22 cellular contexts compared by ENCODE assay signal in genomic region chr7:44061645-44062179, GRCh38. TPM values are rescaled to one million over a fixed set of nuclear protein-coding genes. Genes with fewer than 3 reads are reported as not detected.
DNase-seq lines count a peak whose midpoint lies in the region; ATAC-seq and TF ChIP-seq lines count a peak whose summit lies in the region.
"Had no signal": no experiment of that assay in that cellular context is flagged by ENCODE, and none has a peak within 500 bp of the region (broad histone marks: within the 10 kb centered on the region; RNA-seq: fewer than 3 reads in every experiment).

No MANE protein-coding gene starts in this region.

- H4K12ac ChIP-seq in trophoblast cell (ENCODE audit: low read depth, low read length) = no peak overlapping the region

- no peak overlapping the region for H2BK5ac ChIP-seq in trophoblast cell (ENCODE audit: low read depth, low read length, poor library complexity)

- TF ChIP-seq POLR2A in transverse colon (IDR thresholded peaks at IDR 0.05) = no peak

- H3K4me1 ChIP-seq in naive thymus-derived CD4-positive, alpha-beta T cell (ENCODE audit: control insufficient read depth in 2 of 2, insufficient read depth in 2 of 2, low read length in 2 of 2) = peaks cover 0 to 16% of the 10 kb centered on the region in 2 donors
- peaks cover 16 to 20% (median 18%) of the 10 kb centered on the region in 4 donors for H3K4me1 ChIP-seq in transverse colon
- peaks cover 0 to 8% of the 10 kb centered on the region in 2 experiments for H3K4me1 ChIP-seq in trophoblast cell (ENCODE audit: control insufficient read depth in 1 of 2, insufficient read depth in 2 of 2, low read length in 2 of 2)

- peaks cover 0 to 3% (median 0%) of the 10 kb centered on the region in 11 donors for H3K9me3 Mint-ChIP-seq in naive thymus-derived CD4-positive, alpha-beta T cell
- H3K9me3 Mint-ChIP-seq: dendritic cell treated with granulocyte-macrophage colony-stimulating factor and Interleukin-4, amounts not matched to agents 40 ng/mL and 50 ng/mL, for 4 days; mesothelial cell of epicardium; neural crest cell; T-cell had no signal

- intact Hi-C loops in cardiac septum (cut with DNase I) = no loop called here
- intact Hi-C loops in Right ventricle myocardium inferior (cut with DNase I) = loop anchor here (10.0 kb wide), 1 partner anchor 423 kb away; no protein-coding TSS in a partner anchor
- intact Hi-C loops in naive thymus-derived CD4-positive, alpha-beta T cell (cut with micrococcal nuclease) = no loop called here
- intact Hi-C loops in transverse colon (cut with DNase I; ENCODE audit: low total_unique reads) = no loop called here

- no peaks in the 10 kb centered on the region for H3K79me1 ChIP-seq in trophoblast cell (ENCODE audit: low read length)

- H3K4me3 ChIP-seq in naive thymus-derived CD4-positive, alpha-beta T cell (ENCODE audit: low read length) = no peak overlapping the region
- H3K4me3 ChIP-seq in transverse colon (no peak overlapping the region), trophoblast cell (ENCODE audit: low read depth, low read length) (no peak overlapping the region)
- H3K4me3 ChIP-seq: breast epithelium, heart left ventricle, vagina had no signal

- no peaks in the 10 kb centered on the region for H3K79me2 ChIP-seq in trophoblast cell (ENCODE audit: control insufficient read depth, insufficient read depth, low read length, poor library complexity)

- no peak overlapping the region for H3K23ac ChIP-seq in trophoblast cell (ENCODE audit: low read length)

- no peak overlapping the region for H4K8ac ChIP-seq in trophoblast cell (ENCODE audit: low read depth, low read length)

- H4K91ac ChIP-seq in trophoblast cell (ENCODE audit: low read depth, low read length) = no peak overlapping the region

- peaks cover 2% of the 10 kb centered on the region for H3K36me3 Mint-ChIP-seq in T-helper 17 cell (ENCODE audit: low read depth)
- peaks cover 0 to 30% (median 7%) of the 10 kb centered on the region in 5 donors for H3K36me3 Mint-ChIP-seq in naive thymus-derived CD4-positive, alpha-beta T cell

- no peak for TF ChIP-seq EP300 in transverse colon (IDR thresholded peaks at IDR 0.05; ENCODE audit: low read depth)

- no peak overlapping the region for H3K27ac ChIP-seq in naive thymus-derived CD4-positive, alpha-beta T cell (ENCODE audit: low read depth, low read length)
- H3K27ac ChIP-seq in transverse colon = no peak overlapping the region
- H3K27ac ChIP-seq in trophoblast cell (ENCODE audit: low read depth, low read length) = no peak overlapping the region
- H3K27ac ChIP-seq: breast epithelium, HL-60, vagina had no signal

- no peaks in the 10 kb centered on the region for H3K27me3 ChIP-seq in naive thymus-derived CD4-positive, alpha-beta T cell (ENCODE audit: control insufficient read depth in 2 of 2, insufficient read depth in 2 of 2, low read length in 2 of 2)
- H3K27me3 ChIP-seq in transverse colon (no peaks in the 10 kb centered on the region), trophoblast cell (ENCODE audit: insufficient read depth, low read length) (no peaks in the 10 kb centered on the region)
- H3K27me3 ChIP-seq: breast epithelium, heart left ventricle, vagina had no signal

- peak overlapping the region; percentile 65 for H3K27ac Mint-ChIP-seq in T-helper 17 cell
- peak overlapping the region in 5 of 9 donors; percentile 11 to 53 (median 31) for H3K27ac Mint-ChIP-seq in naive thymus-derived CD4-positive, alpha-beta T cell
- H3K27ac Mint-ChIP-seq: dendritic cell treated with granulocyte-macrophage colony-stimulating factor and Interleukin-4, amounts not matched to agents 40 ng/mL and 50 ng/mL, for 4 days; mesothelial cell of epicardium had no signal

- no peak overlapping the region for H3K4me3 Mint-ChIP-seq in T-helper 17 cell
- H3K4me3 Mint-ChIP-seq in naive thymus-derived CD4-positive, alpha-beta T cell = no peak overlapping the region
- H3K4me3 Mint-ChIP-seq: CD4-positive, alpha-beta memory T cell; dendritic cell treated with granulocyte-macrophage colony-stimulating factor and Interleukin-4, amounts not matched to agents 40 ng/mL and 50 ng/mL, for 4 days; mesothelial cell of epicardium; neural crest cell; T-cell had no signal

- H3K18ac ChIP-seq in trophoblast cell (ENCODE audit: low read length) = no peak overlapping the region

- H3K4me2 ChIP-seq in trophoblast cell (ENCODE audit: low read length) = no peak overlapping the region

- H3K14ac ChIP-seq in trophoblast cell (ENCODE audit: low read length) = no peak overlapping the region

- no peak for TF ChIP-seq CTCF in transverse colon (IDR thresholded peaks at IDR 0.05)

- no peak overlapping the region for H2AK5ac ChIP-seq in trophoblast cell (ENCODE audit: low read length)

- peaks cover 4 to 63% (median 26%) of the 10 kb centered on the region in 3 experiments for H3K36me3 ChIP-seq in naive thymus-derived CD4-positive, alpha-beta T cell (ENCODE audit: control insufficient read depth in 2 of 3, insufficient read depth in 3 of 3, low read length in 3 of 3)
- H3K36me3 ChIP-seq in transverse colon (peaks cover 0 to 49% (median 23%) of the 10 kb centered on the region in 4 donors), trophoblast cell (ENCODE audit: control insufficient read depth in 1 of 2, insufficient read depth in 2 of 2, low read length in 2 of 2) (peaks cover 57 to 60% of the 10 kb centered on the region in 2 experiments)

- H2BK120ac ChIP-seq in trophoblast cell (ENCODE audit: insufficient read depth, low read length, poor library complexity) = no peak overlapping the region

- no peak overlapping the region for H2AFZ ChIP-seq in trophoblast cell (ENCODE audit: insufficient read depth, low read length, poor library complexity)

- H2BK12ac ChIP-seq in trophoblast cell (ENCODE audit: low read length) = no peak overlapping the region

- H3K4ac ChIP-seq in trophoblast cell (ENCODE audit: low read depth, low read length) = no peak overlapping the region

- CTCF ChIA-PET in naive thymus-derived CD4-positive, alpha-beta T cell (lab: Charles Lee) = interaction anchor here (0.9 kb wide), 1 partner anchor 17 kb away, joined by 3 read pairs; no protein-coding TSS in a partner anchor

- no peak overlapping the region for H3K9ac ChIP-seq in trophoblast cell (ENCODE audit: low read length)

- H3K4me1 Mint-ChIP-seq in T-helper 17 cell = peaks cover 11% of the 10 kb centered on the region
- peaks cover 3 to 19% (median 13%) of the 10 kb centered on the region in 7 donors for H3K4me1 Mint-ChIP-seq in naive thymus-derived CD4-positive, alpha-beta T cell

- H3K9me3 ChIP-seq in T-helper 17 cell (ENCODE audit: control insufficient read depth, low read length, poor library complexity, severe bottlenecking) = no peaks in the 10 kb centered on the region
- H3K9me3 ChIP-seq in naive thymus-derived CD4-positive, alpha-beta T cell (ENCODE audit: control insufficient read depth in 2 of 3, low read length in 3 of 3) = no peaks in the 10 kb centered on the region
- no peaks in the 10 kb centered on the region for H3K9me3 ChIP-seq in transverse colon
- no peaks in the 10 kb centered on the region for H3K9me3 ChIP-seq in trophoblast cell (ENCODE audit: insufficient read depth, low read depth, low read length)
- H3K9me3 ChIP-seq: breast epithelium, heart left ventricle, vagina had no signal

- 86% methylated on average over 7 of the region's 8 CpGs; no CpG with 5 or more reads in 1 of the 2 donors for WGBS in transverse colon (ENCODE audit: low coverage in 1 of 2), 2 donors
- WGBS in trophoblast cell (ENCODE audit: extremely low coverage, insufficient coverage, insufficient read length) = no CpG with 5 or more reads among the region's 8 CpGs

- ATAC-seq in Right ventricle myocardium inferior (no peak), T-helper 17 cell (no peak)
- ATAC-seq in naive thymus-derived CD4-positive, alpha-beta T cell = no peak
- ATAC-seq: heart left ventricle, T-cell had no signal

- POLR2A ChIA-PET in naive thymus-derived CD4-positive, alpha-beta T cell (lab: Charles Lee) = interaction anchor here (1.9 to 7.6 kb wide), 2 partner anchors 9 to 11 kb away, joined by 5 to 63 read pairs; no protein-coding TSS in a partner anchor

- no peaks in the 10 kb centered on the region for H3K27me3 Mint-ChIP-seq in T-helper 17 cell
- no peaks in the 10 kb centered on the region for H3K27me3 Mint-ChIP-seq in naive thymus-derived CD4-positive, alpha-beta T cell
- H3K27me3 Mint-ChIP-seq: CD4-positive, alpha-beta memory T cell; T-cell had no signal

- DNase-seq in cardiac septum (ENCODE audit: low spot score) (peak; percentile 49), Right ventricle myocardium inferior (ENCODE audit: missing footprints) (no peak), T-helper 17 cell (no peak), transverse colon (peak; percentile 1), trophoblast cell (no peak), EL (no peak), NCI-H1694 (lab: John Stamatoyannopoulos, UW) (no peak)
- DNase-seq in naive thymus-derived CD4-positive, alpha-beta T cell = no peak
- DNase-seq: activated CD4-positive, alpha-beta T cell treated with anti-CD3 and anti-CD28 coated beads for 48 hours; CD4-positive, alpha-beta memory T cell; NCI-H446 had no signal

- in situ Hi-C loops in transverse colon (cut with MboI; ENCODE audit: low pct_ligation_motif_present in 1 of 4, low pct_unique_long_range_greater_than_20kb in 1 of 4, low sequenced_read_pairs in 3 of 4) = no loop called here

RNA-seq across cellular contexts. Expression of gene PGAM2, which starts 3.7 kb away (rescaled TPM):
- total RNA-seq in cardiac septum (322 TPM), Right ventricle myocardium inferior (1,123 TPM), T-helper 17 cell (under 1 TPM in 1 of 2 donors, not detected in 1; 0.92 TPM), transverse colon (1 to 10 TPM in 1 of 4 donors, not detected in 3; 9.7 TPM)
- total RNA-seq in naive thymus-derived CD4-positive, alpha-beta T cell = 1 to 10 TPM in 4 of 5 experiments, under 1 TPM in 1; 0.73 to 3.1 (median 1.8) TPM
- not detected for polyA plus RNA-seq in naive thymus-derived CD4-positive, alpha-beta T cell
- 0.14 TPM in 1 of 2 replicates, not detected in the other for polyA plus RNA-seq in trophoblast cell (2013)
- total RNA-seq: endothelial cell of umbilical vein, H4, vagina had no signal
- polyA plus RNA-seq: AG04450; CD4-positive, alpha-beta memory T cell had no signal

RNA-seq across cellular contexts. Expression of gene DBNL, which starts 17.2 kb away (rescaled TPM):
- total RNA-seq in cardiac septum (48.9 TPM), Right ventricle myocardium inferior (36.0 TPM), T-helper 17 cell (100 to 1,000 TPM in 1 of 2 donors, 10 to 100 TPM in 1; 91.1 to 104 TPM), transverse colon (100 to 1,000 TPM in 3 of 4 donors, 10 to 100 TPM in 1; 97.5 to 184 (median 137) TPM)
- 100 to 1,000 TPM; 112 to 182 (median 164) TPM for total RNA-seq in naive thymus-derived CD4-positive, alpha-beta T cell
- 100 to 1,000 TPM; 171 to 217 TPM for polyA plus RNA-seq in naive thymus-derived CD4-positive, alpha-beta T cell
- 38.5 and 41.0 TPM in 2 replicates for polyA plus RNA-seq in trophoblast cell (2013)

RNA-seq across cellular contexts. Expression of gene POLM, which starts 20.6 kb away (rescaled TPM):
- total RNA-seq in cardiac septum (13.9 TPM), Right ventricle myocardium inferior (16.1 TPM), T-helper 17 cell (10 to 100 TPM; 27.2 to 29.7 TPM), transverse colon (100 to 1,000 TPM in 2 of 4 donors, 10 to 100 TPM in 2; 54.3 to 340 (median 81.1) TPM)
- 10 to 100 TPM; 33.9 to 77.1 (median 48.9) TPM for total RNA-seq in naive thymus-derived CD4-positive, alpha-beta T cell
- 10 to 100 TPM; 18.2 to 20.4 TPM for polyA plus RNA-seq in naive thymus-derived CD4-positive, alpha-beta T cell
- 10.0 and 10.3 TPM in 2 replicates for polyA plus RNA-seq in trophoblast cell (2013)

RNA-seq across cellular contexts. Expression of gene AEBP1, which starts 42.4 kb away (rescaled TPM):
- 93.1 TPM for total RNA-seq in cardiac septum
- 13.6 TPM for total RNA-seq in Right ventricle myocardium inferior
- total RNA-seq in T-helper 17 cell = 1 to 10 TPM; 1.1 to 4.2 TPM
- 10 to 100 TPM in 4 of 5 experiments, 1 to 10 TPM in 1; 7.7 to 33.1 (median 27.5) TPM for total RNA-seq in naive thymus-derived CD4-positive, alpha-beta T cell
- polyA plus RNA-seq in naive thymus-derived CD4-positive, alpha-beta T cell = 10 to 100 TPM in 1 of 2 donors, 1 to 10 TPM in 1; 3.0 to 13.5 TPM
- 100 to 1,000 TPM in 1 of 4 donors, 10 to 100 TPM in 3; 33.9 to 151 (median 89.0) TPM for total RNA-seq in transverse colon
- 31.3 and 31.8 TPM in 2 replicates for polyA plus RNA-seq in trophoblast cell (2013)

Comparison
In these comparisons a context has a peak if more than half of its experiments do, and no peak if none do; other contexts are left out.
1. DNase-seq: peak in cardiac septum (single experiment) and transverse colon (single experiment); none in Right ventricle myocardium inferior (single experiment), T-helper 17 cell (0 of 3), naive thymus-derived CD4-positive, alpha-beta T cell (0 of 9), trophoblast cell (0 of 2), EL (single experiment) and NCI-H1694 (single experiment).
2. RNA of gene PGAM2, which starts 3.7 kb away (total RNA-seq): 1,123 TPM in Right ventricle myocardium inferior (single experiment) and 322 TPM in cardiac septum (single experiment); 0.73 to 3.1 TPM in naive thymus-derived CD4-positive, alpha-beta T cell, 0.92 TPM in T-helper 17 cell and 9.7 TPM in transverse colon; every median in the first group is over 10 times any median in the second.